ENCODE assay signal across 10 cellular contexts in genomic region chr18:51537487-51537886, GRCh38.
DNase-seq lines count a peak whose midpoint lies in the region; ATAC-seq and TF ChIP-seq lines count a peak whose summit lies in the region.
"Had no signal": no experiment of that assay in that cellular context is flagged by ENCODE, and none has a peak within 500 bp of the region (broad histone marks: within the 10 kb centered on the region; RNA-seq: fewer than 3 reads in every experiment).

No MANE protein-coding gene starts in this region.

- no peak overlapping the region for H3K4me3 ChIP-seq in PC-3 (ENCODE audit: low read length)
- H3K4me3 ChIP-seq: BLaER1 treated with 17β-estradiol and CSF1 and Interleukin-3, amounts not matched to agents 10 nM and 100 nM; mucosa of descending colon had no signal

- H3K27ac ChIP-seq in PC-3 (ENCODE audit: low read length) = no peak overlapping the region
- H3K27ac ChIP-seq: BLaER1 treated with 17β-estradiol and CSF1 and Interleukin-3, amounts not matched to agents 10 nM and 100 nM had no signal

- no peak overlapping the region for H3K9ac ChIP-seq in PC-3 (ENCODE audit: low read length)
- H3K9ac ChIP-seq: BLaER1 treated with 17β-estradiol and CSF1 and Interleukin-3, amounts not matched to agents 10 nM and 100 nM had no signal

- no peaks in the 10 kb centered on the region for H3K36me3 Mint-ChIP-seq in activated CD4-positive, alpha-beta T cell treated with anti-CD3 and anti-CD28 coated beads, Interleukin-2, amount 10 ng/mL, durations not matched to agents 24 days and 14 days (ENCODE audit: low read depth)
- no peaks in the 10 kb centered on the region for H3K36me3 Mint-ChIP-seq in activated T-helper 2 cell treated with anti-CD3 and anti-CD28 coated beads, Interferon-gamma antibody, Interleukin-2, Interleukin-4, amounts not matched to agents 10 μg/mL and 5 μg/mL and 100 μg/mL, durations not matched to agents 14 hours and 24 hours and 36 hours (ENCODE audit: low read depth)

- no peak overlapping the region for H3K4me2 ChIP-seq in PC-3 (ENCODE audit: low read length)
- H3K4me2 ChIP-seq: BLaER1 treated with 17β-estradiol and CSF1 and Interleukin-3, amounts not matched to agents 10 nM and 100 nM had no signal

- TF ChIP-seq CTCF in PC-3 (conservative IDR thresholded peaks at IDR 0.05; ENCODE audit: low read depth, low read length) = no peak

- H4K20me1 ChIP-seq in PC-3 (ENCODE audit: low read length) = no peaks in the 10 kb centered on the region
- H4K20me1 ChIP-seq: BLaER1 treated with 17β-estradiol and CSF1 and Interleukin-3, amounts not matched to agents 10 nM and 100 nM had no signal

- no peak overlapping the region for H2AFZ ChIP-seq in PC-3 (ENCODE audit: low read length)

- H3F3A ChIP-seq in PC-3 (ENCODE audit: low read length, unreplicated experiment) = no peaks in the 10 kb centered on the region

- no peaks in the 10 kb centered on the region for H3K9me2 ChIP-seq in PC-3 (replicated peaks; ENCODE audit: low read length)

- no peak overlapping the region for H3K27ac Mint-ChIP-seq in activated CD4-positive, alpha-beta T cell treated with anti-CD3 and anti-CD28 coated beads, Interleukin-2, amount 10 ng/mL, durations not matched to agents 24 days and 14 days
- H3K27ac Mint-ChIP-seq in activated T-helper 2 cell treated with anti-CD3 and anti-CD28 coated beads, Interferon-gamma antibody, Interleukin-2, Interleukin-4, amounts not matched to agents 10 μg/mL and 5 μg/mL and 100 μg/mL, durations not matched to agents 14 hours and 24 hours and 36 hours = no peak overlapping the region

- no peaks in the 10 kb centered on the region for H3K27me3 ChIP-seq in PC-3 (ENCODE audit: low read length)
- H3K27me3 ChIP-seq: BLaER1 treated with 17β-estradiol and CSF1 and Interleukin-3, amounts not matched to agents 10 nM and 100 nM had no signal

- H3K4me1 ChIP-seq in PC-3 (ENCODE audit: insufficient read depth, low read length) = no peaks in the 10 kb centered on the region
- H3K4me1 ChIP-seq: BLaER1 treated with 17β-estradiol and CSF1 and Interleukin-3, amounts not matched to agents 10 nM and 100 nM had no signal

- ATAC-seq in HG03378 (IDR thresholded peaks at IDR 0.05; ENCODE audit: unreplicated experiment) = peak; percentile 85
- no peak for ATAC-seq in PC-3
- ATAC-seq in HG03521 (IDR thresholded peaks at IDR 0.05; ENCODE audit: unreplicated experiment) = no peak
- ATAC-seq: mucosa of descending colon had no signal

- H3K4me1 Mint-ChIP-seq in activated CD4-positive, alpha-beta T cell treated with anti-CD3 and anti-CD28 coated beads, Interleukin-2, amount 10 ng/mL, durations not matched to agents 24 days and 14 days = no peaks in the 10 kb centered on the region
- H3K4me1 Mint-ChIP-seq in activated T-helper 2 cell treated with anti-CD3 and anti-CD28 coated beads, Interferon-gamma antibody, Interleukin-2, Interleukin-4, amounts not matched to agents 10 μg/mL and 5 μg/mL and 100 μg/mL, durations not matched to agents 14 hours and 24 hours and 36 hours (ENCODE audit: low read depth) = no peaks in the 10 kb centered on the region

- H3K9me3 ChIP-seq in PC-3 (ENCODE audit: low read length) = no peaks in the 10 kb centered on the region
- H3K9me3 ChIP-seq: BLaER1 treated with 17β-estradiol and CSF1 and Interleukin-3, amounts not matched to agents 10 nM and 100 nM; mucosa of descending colon had no signal

- DNase-seq in activated CD4-positive, alpha-beta T cell treated with anti-CD3 and anti-CD28 coated beads, Interleukin-2, amount 10 ng/mL, durations not matched to agents 24 days and 14 days = peak; percentile 59
- no peak for DNase-seq in activated CD4-positive, alpha-beta T cell treated with anti-CD3 and anti-CD28 coated beads for 48 hours
- DNase-seq in PC-3 (peak; percentile 9), foreskin melanocyte (peak; percentile 61), putamen (ENCODE audit: low spot score) (peak; percentile 56)
- no peak for DNase-seq in activated T-helper 2 cell treated with anti-CD3 and anti-CD28 coated beads, Interferon-gamma antibody, Interleukin-2, Interleukin-4, amounts not matched to agents 10 μg/mL and 5 μg/mL and 100 μg/mL, durations not matched to agents 14 hours and 24 hours and 36 hours (ENCODE audit: low spot score)

- no peak overlapping the region for H3K4me3 Mint-ChIP-seq in activated CD4-positive, alpha-beta T cell treated with anti-CD3 and anti-CD28 coated beads, Interleukin-2, amount 10 ng/mL, durations not matched to agents 24 days and 14 days
- H3K4me3 Mint-ChIP-seq in activated T-helper 2 cell treated with anti-CD3 and anti-CD28 coated beads, Interferon-gamma antibody, Interleukin-2, Interleukin-4, amounts not matched to agents 10 μg/mL and 5 μg/mL and 100 μg/mL, durations not matched to agents 14 hours and 24 hours and 36 hours (ENCODE audit: low read depth) = no peak overlapping the region

- no peaks in the 10 kb centered on the region for H3K79me2 ChIP-seq in PC-3 (ENCODE audit: low read length)

- no peaks in the 10 kb centered on the region for H3K9me3 Mint-ChIP-seq in activated CD4-positive, alpha-beta T cell treated with anti-CD3 and anti-CD28 coated beads, Interleukin-2, amount 10 ng/mL, durations not matched to agents 24 days and 14 days
- H3K9me3 Mint-ChIP-seq in activated T-helper 2 cell treated with anti-CD3 and anti-CD28 coated beads, Interferon-gamma antibody, Interleukin-2, Interleukin-4, amounts not matched to agents 10 μg/mL and 5 μg/mL and 100 μg/mL, durations not matched to agents 14 hours and 24 hours and 36 hours = no peaks in the 10 kb centered on the region

- intact Hi-C loops in activated CD4-positive, alpha-beta T cell treated with anti-CD3 and anti-CD28 coated beads, Interleukin-2, amount 10 ng/mL, durations not matched to agents 24 days and 14 days (cut with micrococcal nuclease) = loop anchor here (10.0 kb wide), 1 partner anchor 433 kb away; no protein-coding TSS in a partner anchor
- intact Hi-C loops in PC-3 (cut with micrococcal nuclease) = no loop called here
- intact Hi-C loops in activated T-helper 2 cell treated with anti-CD3 and anti-CD28 coated beads, Interferon-gamma antibody, Interleukin-2, Interleukin-4, amounts not matched to agents 10 μg/mL and 5 μg/mL and 100 μg/mL, durations not matched to agents 14 hours and 24 hours and 36 hours (cut with micrococcal nuclease) = no loop called here

- no peaks in the 10 kb centered on the region for H3K36me3 ChIP-seq in PC-3 (ENCODE audit: low read depth, low read length)
- H3K36me3 ChIP-seq: BLaER1 treated with 17β-estradiol and CSF1 and Interleukin-3, amounts not matched to agents 10 nM and 100 nM had no signal

- peaks cover 2% of the 10 kb centered on the region for H3K27me3 Mint-ChIP-seq in activated CD4-positive, alpha-beta T cell treated with anti-CD3 and anti-CD28 coated beads, Interleukin-2, amount 10 ng/mL, durations not matched to agents 24 days and 14 days
- H3K27me3 Mint-ChIP-seq in activated T-helper 2 cell treated with anti-CD3 and anti-CD28 coated beads, Interferon-gamma antibody, Interleukin-2, Interleukin-4, amounts not matched to agents 10 μg/mL and 5 μg/mL and 100 μg/mL, durations not matched to agents 14 hours and 24 hours and 36 hours (ENCODE audit: low read depth) = peaks cover 2% of the 10 kb centered on the region

- POLR2A ChIA-PET in PC-3 (lab: Charles Lee; ENCODE audit: unreplicated experiment) = no interaction called here

- CTCF ChIA-PET in PC-3 (lab: Charles Lee) = no interaction called here

- no TSS peak for BruUV-seq in PC-3 (replicated peaks; lab: Mats Ljungman, UMichigan)

Comparison
In these comparisons a context has a peak if more than half of its experiments do, and no peak if none do; other contexts are left out.
1. DNase-seq: peak in activated CD4-positive, alpha-beta T cell treated with anti-CD3 and anti-CD28 coated beads, Interleukin-2, amount 10 ng/mL, durations not matched to agents 24 days and 14 days (single experiment), PC-3 (single experiment), foreskin melanocyte (single experiment) and putamen (single experiment); none in activated CD4-positive, alpha-beta T cell treated with anti-CD3 and anti-CD28 coated beads for 48 hours (single experiment) and activated T-helper 2 cell treated with anti-CD3 and anti-CD28 coated beads, Interferon-gamma antibody, Interleukin-2, Interleukin-4, amounts not matched to agents 10 μg/mL and 5 μg/mL and 100 μg/mL, durations not matched to agents 14 hours and 24 hours and 36 hours (single experiment).